Comparison of ENCODE assay signal across 31 cellular contexts in genomic region chr7:114854369-114854768, GRCh38.
"Had no signal": no experiment of that assay in that cellular context is flagged by ENCODE, and none has a peak within 500 bp of the region (broad histone marks: within the 10 kb centered on the region; RNA-seq: fewer than 3 reads in every experiment).

No MANE protein-coding gene starts in this region.

- H3K27ac Mint-ChIP-seq: activated CD4-positive, alpha-beta memory T cell treated with anti-CD3 and anti-CD28 coated beads for 36 hours; activated CD4-positive, alpha-beta T cell treated with anti-CD3 and anti-CD28 coated beads for 36 hours; activated CD4-positive, alpha-beta T cell treated with anti-CD3 and anti-CD28 coated beads, Interleukin-2, amount 10 ng/mL, durations not matched to agents 24 days and 14 days; activated CD8-positive, alpha-beta T cell treated with anti-CD3 and anti-CD28 coated beads, Interleukin-2, amount 10 ng/mL, durations not matched to agents 7 days and 5 days; activated naive CD4-positive, alpha-beta T cell treated with anti-CD3 and anti-CD28 coated beads, Interleukin-2, amount 10 ng/mL, durations not matched to agents 7 days and 5 days; activated naive CD4-positive, alpha-beta T cell treated with anti-CD3 and anti-CD28 coated beads, Interleukin-2, amount 50 U/mL, for 72 hours; activated naive CD8-positive, alpha-beta T cell treated with anti-CD3 and anti-CD28 coated beads, Interleukin-2, amount 10 ng/mL, durations not matched to agents 7 days and 5 days; activated T-cell treated with anti-CD3 and anti-CD28 coated beads, Interleukin-2, amount 50 U/mL, for 24 hours; activated T-cell treated with anti-CD3 and anti-CD28 coated beads, Interleukin-2, amount 50 U/mL, for 72 hours; brain; T-helper 17 cell; T-helper 2 cell treated with Interferon-gamma antibody and Interleukin-4, amounts not matched to agents 5 μg/mL and 100 μg/mL, for 36 hours had no signal

- H3K36me3 Mint-ChIP-seq: activated CD4-positive, alpha-beta memory T cell treated with anti-CD3 and anti-CD28 coated beads for 36 hours; activated naive CD4-positive, alpha-beta T cell treated with anti-CD3 and anti-CD28 coated beads, Interleukin-2, amount 10 ng/mL, durations not matched to agents 7 days and 5 days; activated naive CD8-positive, alpha-beta T cell treated with anti-CD3 and anti-CD28 coated beads, Interleukin-2, amount 10 ng/mL, durations not matched to agents 7 days and 5 days; brain had no signal

- FAIRE-seq: endothelial cell of umbilical vein had no signal

- H3K4me3 ChIP-seq: ascending aorta, breast epithelium, gastrocnemius medialis, heart right ventricle had no signal

- H3K4me3 Mint-ChIP-seq: activated CD4-positive, alpha-beta memory T cell treated with anti-CD3 and anti-CD28 coated beads for 36 hours; activated CD4-positive, alpha-beta T cell treated with anti-CD3 and anti-CD28 coated beads for 36 hours; activated CD4-positive, alpha-beta T cell treated with anti-CD3 and anti-CD28 coated beads, Interleukin-2, amount 10 ng/mL, durations not matched to agents 24 days and 14 days; activated CD8-positive, alpha-beta T cell treated with anti-CD3 and anti-CD28 coated beads, Interleukin-2, amount 10 ng/mL, durations not matched to agents 7 days and 5 days; activated naive CD4-positive, alpha-beta T cell treated with anti-CD3 and anti-CD28 coated beads, Interleukin-2, amount 10 ng/mL, durations not matched to agents 7 days and 5 days; activated naive CD8-positive, alpha-beta T cell treated with anti-CD3 and anti-CD28 coated beads, Interleukin-2, amount 10 ng/mL, durations not matched to agents 7 days and 5 days; activated T-cell treated with anti-CD3 and anti-CD28 coated beads, Interleukin-2, amount 50 U/mL, for 24 hours; activated T-cell treated with anti-CD3 and anti-CD28 coated beads, Interleukin-2, amount 50 U/mL, for 72 hours; brain; central memory CD8-positive, alpha-beta T cell; T-helper 17 cell; T-helper 2 cell treated with Interferon-gamma antibody and Interleukin-4, amounts not matched to agents 5 μg/mL and 100 μg/mL, for 36 hours had no signal

- H3K4me1 Mint-ChIP-seq: activated naive CD4-positive, alpha-beta T cell treated with anti-CD3 and anti-CD28 coated beads, Interleukin-2, amount 10 ng/mL, durations not matched to agents 7 days and 5 days; activated naive CD8-positive, alpha-beta T cell treated with anti-CD3 and anti-CD28 coated beads, Interleukin-2, amount 10 ng/mL, durations not matched to agents 7 days and 5 days; central memory CD8-positive, alpha-beta T cell had no signal

- H3K9me3 ChIP-seq: ascending aorta, breast epithelium, gastrocnemius medialis, heart right ventricle had no signal

- H3K4me1 ChIP-seq: ascending aorta, breast epithelium, gastrocnemius medialis, heart right ventricle had no signal

- H3K27me3 Mint-ChIP-seq: activated CD4-positive, alpha-beta memory T cell treated with anti-CD3 and anti-CD28 coated beads for 36 hours; activated naive CD4-positive, alpha-beta T cell treated with anti-CD3 and anti-CD28 coated beads, Interleukin-2, amount 10 ng/mL, durations not matched to agents 7 days and 5 days; activated naive CD8-positive, alpha-beta T cell treated with anti-CD3 and anti-CD28 coated beads, Interleukin-2, amount 10 ng/mL, durations not matched to agents 7 days and 5 days; central memory CD8-positive, alpha-beta T cell; T-helper 17 cell had no signal

- H3K9me3 Mint-ChIP-seq: activated CD4-positive, alpha-beta memory T cell treated with anti-CD3 and anti-CD28 coated beads for 36 hours; activated naive CD4-positive, alpha-beta T cell treated with anti-CD3 and anti-CD28 coated beads, Interleukin-2, amount 10 ng/mL, durations not matched to agents 7 days and 5 days; activated naive CD8-positive, alpha-beta T cell treated with anti-CD3 and anti-CD28 coated beads, Interleukin-2, amount 10 ng/mL, durations not matched to agents 7 days and 5 days; activated T-cell treated with anti-CD3 and anti-CD28 coated beads, Interleukin-2, amount 50 U/mL, for 24 hours; central memory CD8-positive, alpha-beta T cell; T-helper 2 cell treated with Interferon-gamma antibody and Interleukin-4, amounts not matched to agents 5 μg/mL and 100 μg/mL, for 36 hours had no signal

- H3K27me3 ChIP-seq: ascending aorta, breast epithelium, gastrocnemius medialis, heart right ventricle had no signal

- DNase-seq: activated CD4-positive, alpha-beta memory T cell treated with anti-CD3 and anti-CD28 coated beads for 36 hours; activated CD4-positive, alpha-beta T cell treated with anti-CD3 and anti-CD28 coated beads for 36 hours; activated CD4-positive, alpha-beta T cell treated with anti-CD3 and anti-CD28 coated beads, Interleukin-2, amount 10 ng/mL, durations not matched to agents 24 days and 14 days; activated CD4-positive, CD25-positive, alpha-beta regulatory T cell; activated CD4-positive, CD25-positive, alpha-beta regulatory T cell treated with anti-CD3 and anti-CD28 coated beads, Interleukin-2, amount 50 U/mL, for 72 hours; activated CD8-positive, alpha-beta memory T cell treated with anti-CD3 and anti-CD28 coated beads, Interleukin-2, amount 50 U/mL, for 48 hours; activated CD8-positive, alpha-beta T cell treated with anti-CD3 and anti-CD28 coated beads, Interleukin-2, amount 10 ng/mL, durations not matched to agents 7 days and 5 days; activated gamma-delta T cell; activated naive CD4-positive, alpha-beta T cell; activated naive CD4-positive, alpha-beta T cell treated with anti-CD3 and anti-CD28 coated beads, Interleukin-2, amount 10 ng/mL, durations not matched to agents 7 days and 5 days; activated naive CD8-positive, alpha-beta T cell treated with anti-CD3 and anti-CD28 coated beads, Interleukin-2, amount 10 ng/mL, durations not matched to agents 7 days and 5 days; activated T-cell treated with anti-CD3 and anti-CD28 coated beads for 4 hours; activated T-cell treated with anti-CD3 and anti-CD28 coated beads, Interleukin-2, amount 50 U/mL, for 24 hours; activated T-cell treated with anti-CD3 and anti-CD28 coated beads, Interleukin-2, amount 50 U/mL, for 72 hours; cortex of kidney; effector CD8-positive, alpha-beta T cell; foreskin fibroblast; gastrocnemius medialis; heart right ventricle; T-helper 1 cell; T-helper 17 cell; T1000; WERI-Rb-1 had no signal

- ATAC-seq: activated CD4-positive, alpha-beta T cell treated with anti-CD3 and anti-CD28 coated beads for 36 hours; activated CD8-positive, alpha-beta T cell treated with anti-CD3 and anti-CD28 coated beads, Interleukin-2, amount 10 ng/mL, durations not matched to agents 7 days and 5 days; activated naive CD4-positive, alpha-beta T cell treated with anti-CD3 and anti-CD28 coated beads, Interleukin-2, amount 50 U/mL, for 72 hours; activated T-cell treated with anti-CD3 and anti-CD28 coated beads, Interleukin-2, amount 50 U/mL, for 72 hours; esophagus mucosa; gastrocnemius medialis; heart right ventricle; T-helper 17 cell had no signal

- H3K27ac ChIP-seq: ascending aorta, breast epithelium, gastrocnemius medialis, heart right ventricle, WERI-Rb-1 had no signal

- H3K36me3 ChIP-seq: ascending aorta, breast epithelium, gastrocnemius medialis, heart right ventricle, WERI-Rb-1 had no signal
